In the genomic region with DNA sequence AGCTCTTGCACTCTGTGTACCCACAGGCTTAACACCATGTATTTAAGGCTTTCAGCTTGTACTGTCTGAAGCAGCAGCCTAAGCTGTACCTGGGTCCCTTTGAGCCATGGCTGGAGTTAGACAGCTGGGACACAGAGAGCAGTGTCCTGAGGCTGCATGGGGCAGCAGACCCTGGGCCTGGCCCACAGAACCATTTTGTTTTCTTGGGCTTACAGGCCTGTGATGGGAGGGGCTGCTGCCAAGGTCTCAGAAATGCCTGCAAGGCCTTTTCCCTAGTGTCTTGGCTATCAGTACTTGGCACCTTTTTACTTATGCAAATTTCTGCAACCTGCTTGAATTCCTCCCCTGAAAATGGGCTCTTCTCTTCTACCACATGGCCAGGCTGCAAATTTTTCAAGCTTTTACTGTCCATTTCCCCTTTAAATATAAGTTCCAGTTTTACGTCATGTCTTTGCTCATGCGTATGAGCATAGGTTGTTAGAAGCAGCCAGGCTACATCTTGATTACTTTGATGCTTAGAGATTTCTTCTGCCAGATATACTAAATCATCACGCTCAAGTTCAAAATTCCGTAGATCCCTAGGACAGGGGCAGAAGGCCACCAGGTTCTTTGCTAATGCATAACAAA, we compare ENCODE assay signal across 17 cellular contexts.
DNase-seq lines count a peak whose midpoint lies in the region; ATAC-seq and TF ChIP-seq lines count a peak whose summit lies in the region.
"Had no signal": no experiment of that assay in that cellular context is flagged by ENCODE, and none has a peak within 500 bp of the region (broad histone marks: within the 10 kb centered on the region; RNA-seq: fewer than 3 reads in every experiment).

No MANE protein-coding gene starts in this region.

- no peaks in the 10 kb centered on the region for H3K4me1 Mint-ChIP-seq in endodermal cell
- H3K4me1 Mint-ChIP-seq in stimulated activated effector memory CD8-positive, alpha-beta T cell treated with anti-CD3 and anti-CD28 coated beads, Interleukin-12 subunit alpha, Interleukin-12 subunit beta, amount 100 ng/mL, for 72 hours: no peaks in the 10 kb centered on the region
- H3K4me1 Mint-ChIP-seq: B cell had no signal

- WGBS in endodermal cell (ENCODE audit: insufficient coverage in 1 of 2, insufficient read length in 1 of 2), 2 experiments: 94 to 97% methylated on average over 3 to 4 of the region's 4 CpGs

- POLR2A ChIA-PET in Panc1 (lab: Charles Lee): no interaction called here

- TF ChIP-seq CTCF in right atrium auricular region (IDR thresholded peaks at IDR 0.05) (no peak), Panc1 (IDR thresholded peaks at IDR 0.05) (no peak), endodermal cell (conservative IDR thresholded peaks at IDR 0.05) (no peak)

- BruUV-seq in Panc1 (replicated peaks; lab: Mats Ljungman, UMichigan): no TSS peak

- H3K4me1 ChIP-seq in right atrium auricular region (peaks cover 0 to 7% of the 10 kb centered on the region in 2 donors), Panc1 (ENCODE audit: control insufficient read depth, insufficient read depth, low read length) (no peaks in the 10 kb centered on the region), endodermal cell (ENCODE audit: control insufficient read depth, insufficient read depth, low read length) (no peaks in the 10 kb centered on the region)
- H3K4me1 ChIP-seq: BLaER1 treated with 17β-estradiol and CSF1 and Interleukin-3, amounts not matched to agents 10 nM and 100 nM; HAP-1 had no signal

- H3K27ac ChIP-seq in right atrium auricular region: no peak overlapping the region
- H3K27ac ChIP-seq in Panc1 (ENCODE audit: low read length): no peak overlapping the region
- H3K27ac ChIP-seq in endodermal cell (ENCODE audit: low read depth, low read length): no peak overlapping the region
- H3K27ac ChIP-seq: BLaER1 treated with 17β-estradiol and CSF1 and Interleukin-3, amounts not matched to agents 10 nM and 100 nM had no signal

- CTCF ChIA-PET in Panc1 (lab: Charles Lee): no interaction called here

- in situ Hi-C loops in Panc1 (cut with HindIII; ENCODE audit: low pct_unique_long_range_greater_than_20kb, low sequenced_read_pairs): no loop called here

- H3K4me3 ChIP-seq in right atrium auricular region: no peak overlapping the region
- H3K4me3 ChIP-seq in Panc1 (ENCODE audit: low read depth in 2 of 2, low read length in 2 of 2): no peak overlapping the region
- no peak overlapping the region for H3K4me3 ChIP-seq in endodermal cell (ENCODE audit: low read length)
- H3K4me3 ChIP-seq: BLaER1 treated with 17β-estradiol and CSF1 and Interleukin-3, amounts not matched to agents 10 nM and 100 nM; HAP-1 had no signal

- H3K36me3 Mint-ChIP-seq in endodermal cell (ENCODE audit: low read depth): peaks cover 11% of the 10 kb centered on the region
- H3K36me3 Mint-ChIP-seq in stimulated activated effector memory CD8-positive, alpha-beta T cell treated with anti-CD3 and anti-CD28 coated beads, Interleukin-12 subunit alpha, Interleukin-12 subunit beta, amount 100 ng/mL, for 72 hours: no peaks in the 10 kb centered on the region
- H3K36me3 Mint-ChIP-seq: CD8-positive, alpha-beta T cell had no signal

- H3K27me3 ChIP-seq in right atrium auricular region (no peaks in the 10 kb centered on the region), Panc1 (ENCODE audit: control insufficient read depth, insufficient read depth, low read length) (no peaks in the 10 kb centered on the region), endodermal cell (ENCODE audit: control insufficient read depth, insufficient read depth, low read length, poor library complexity, severe bottlenecking) (no peaks in the 10 kb centered on the region)
- H3K27me3 ChIP-seq: BLaER1 treated with 17β-estradiol and CSF1 and Interleukin-3, amounts not matched to agents 10 nM and 100 nM had no signal

- H3K9ac ChIP-seq in endodermal cell (ENCODE audit: extremely low read depth, low read length, poor library complexity, severe bottlenecking): no peak overlapping the region
- H3K9ac ChIP-seq: BLaER1 treated with 17β-estradiol and CSF1 and Interleukin-3, amounts not matched to agents 10 nM and 100 nM had no signal

- intact Hi-C loops in Right ventricle myocardium inferior (cut with DNase I) (no loop called here), Panc1 (cut with micrococcal nuclease; ENCODE audit: unreplicated experiment) (no loop called here)

- peaks cover 17% of the 10 kb centered on the region for H3K9me3 Mint-ChIP-seq in endodermal cell
- peaks cover 7% of the 10 kb centered on the region for H3K9me3 Mint-ChIP-seq in stimulated activated effector memory CD8-positive, alpha-beta T cell treated with anti-CD3 and anti-CD28 coated beads, Interleukin-12 subunit alpha, Interleukin-12 subunit beta, amount 100 ng/mL, for 72 hours

- no peak for ATAC-seq in Right ventricle myocardium inferior
- ATAC-seq in Panc1: 0 out of 2 replicates have a peak, but pooled peaks have one; percentile 48
- ATAC-seq in stimulated activated effector memory CD8-positive, alpha-beta T cell treated with anti-CD3 and anti-CD28 coated beads, Interleukin-12 subunit alpha, Interleukin-12 subunit beta, amount 100 ng/mL, for 72 hours: peak; percentile 40
- ATAC-seq in GM19351 (IDR thresholded peaks at IDR 0.05; ENCODE audit: unreplicated experiment): no peak
- ATAC-seq: CD8-positive, alpha-beta T cell had no signal

- H3K27ac Mint-ChIP-seq in endodermal cell: no peak overlapping the region
- H3K27ac Mint-ChIP-seq in stimulated activated effector memory CD8-positive, alpha-beta T cell treated with anti-CD3 and anti-CD28 coated beads, Interleukin-12 subunit alpha, Interleukin-12 subunit beta, amount 100 ng/mL, for 72 hours: no peak overlapping the region
- H3K27ac Mint-ChIP-seq: B cell; CD8-positive, alpha-beta T cell had no signal

- DNase-seq in Right ventricle myocardium inferior (ENCODE audit: missing footprints) (peak; percentile 17), right atrium auricular region (ENCODE audit: low spot score) (no peak), Panc1 (ENCODE audit: low read depth, low spot score) (no peak), endodermal cell (peak; percentile 56), Kasumi-1 (lab: John Stamatoyannopoulos, UW) (no peak)
- no peak for DNase-seq in stimulated activated effector memory CD8-positive, alpha-beta T cell treated with anti-CD3 and anti-CD28 coated beads, Interleukin-12 subunit alpha, Interleukin-12 subunit beta, amount 100 ng/mL, for 72 hours (ENCODE audit: low spot score in 2 of 2)
- no peak for DNase-seq in activated CD4-positive, alpha-beta T cell treated with anti-CD3 and anti-CD28 coated beads for 4 hours
- DNase-seq: 8988T; Calu3; CD8-positive, alpha-beta T cell; DMS79 treated with DMSO at 0.1 percent for 48 hours; GF-D8; GOT3 had no signal

- H3K9me3 ChIP-seq in right atrium auricular region (peaks cover 0 to 5% of the 10 kb centered on the region in 2 donors), Panc1 (ENCODE audit: control insufficient read depth, insufficient read depth, low read depth, low read length) (no peaks in the 10 kb centered on the region), endodermal cell (ENCODE audit: control insufficient read depth, low read length) (peaks cover 19% of the 10 kb centered on the region)
- H3K9me3 ChIP-seq: HAP-1 had no signal

- H3K4me3 Mint-ChIP-seq in endodermal cell: no peak overlapping the region
- no peak overlapping the region for H3K4me3 Mint-ChIP-seq in stimulated activated effector memory CD8-positive, alpha-beta T cell treated with anti-CD3 and anti-CD28 coated beads, Interleukin-12 subunit alpha, Interleukin-12 subunit beta, amount 100 ng/mL, for 72 hours
- H3K4me3 Mint-ChIP-seq: B cell; CD8-positive, alpha-beta T cell had no signal

- H3K36me3 ChIP-seq in right atrium auricular region (no peaks in the 10 kb centered on the region), Panc1 (ENCODE audit: control insufficient read depth, insufficient read depth, low read length) (no peaks in the 10 kb centered on the region), endodermal cell (ENCODE audit: control insufficient read depth, insufficient read depth, low read length) (no peaks in the 10 kb centered on the region)
- H3K36me3 ChIP-seq: HAP-1 had no signal

- H3K27me3 Mint-ChIP-seq in endodermal cell (ENCODE audit: insufficient read depth): no peaks in the 10 kb centered on the region

Comparison
In these comparisons a context has a peak if more than half of its experiments do, and no peak if none do; other contexts are left out.
1. DNase-seq: peak in Right ventricle myocardium inferior (single experiment) and endodermal cell (single experiment); none in right atrium auricular region (single experiment), Panc1 (single experiment), stimulated activated effector memory CD8-positive, alpha-beta T cell treated with anti-CD3 and anti-CD28 coated beads, Interleukin-12 subunit alpha, Interleukin-12 subunit beta, amount 100 ng/mL, for 72 hours (0 of 2), Kasumi-1 (0 of 2) and activated CD4-positive, alpha-beta T cell treated with anti-CD3 and anti-CD28 coated beads for 4 hours (0 of 2).
2. ATAC-seq: peak in Panc1 (single experiment) and stimulated activated effector memory CD8-positive, alpha-beta T cell treated with anti-CD3 and anti-CD28 coated beads, Interleukin-12 subunit alpha, Interleukin-12 subunit beta, amount 100 ng/mL, for 72 hours (single experiment); none in Right ventricle myocardium inferior (single experiment) and GM19351 (single experiment).